17 cellular contexts compared by ENCODE assay signal in the genomic region with DNA sequence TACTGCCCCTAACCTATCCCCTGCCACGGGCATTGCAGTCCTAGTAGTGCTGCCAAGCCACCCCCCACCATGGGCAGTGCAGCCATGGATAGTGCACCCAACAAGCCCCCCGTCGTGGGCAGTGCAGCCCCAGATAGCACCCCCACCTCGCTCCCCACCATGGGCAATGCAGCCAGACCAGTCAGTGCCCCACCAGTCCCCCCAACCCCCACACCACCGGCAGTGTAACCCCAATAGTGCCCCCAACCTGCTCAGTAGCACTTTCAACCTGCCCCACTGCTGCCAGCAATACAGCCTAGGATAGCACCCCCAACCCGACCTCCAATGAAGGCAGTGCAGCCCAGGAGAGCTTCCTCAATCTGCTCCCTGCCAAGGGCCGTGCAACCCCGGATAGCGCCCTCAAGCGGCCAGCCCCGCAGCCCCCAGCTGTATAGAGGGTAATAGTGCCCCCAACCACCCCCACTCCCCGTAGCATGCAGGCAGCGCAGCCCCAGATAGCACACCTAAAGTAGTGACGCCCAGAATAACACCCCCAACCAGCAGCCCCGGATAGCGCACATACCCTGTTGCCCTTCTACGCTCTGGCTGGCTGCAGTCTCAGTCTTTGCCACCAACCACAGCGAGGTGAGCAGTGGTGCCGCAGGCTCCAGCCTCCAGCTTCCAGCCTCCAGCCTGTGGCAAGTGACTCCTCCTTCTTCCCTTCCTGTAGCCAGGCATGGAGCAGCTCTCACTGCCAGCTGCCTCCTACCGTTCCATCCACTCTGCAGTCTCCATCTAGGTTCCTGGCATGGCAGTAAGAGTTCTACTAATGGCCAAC. TPM values are rescaled to one million over a fixed set of nuclear protein-coding genes. Genes with fewer than 3 reads are reported as not detected.
DNase-seq lines count a peak whose midpoint lies in the region; ATAC-seq, FAIRE-seq and TF ChIP-seq lines count a peak whose summit lies in the region.
"Had no signal": no experiment of that assay in that cellular context is flagged by ENCODE, and none has a peak within 500 bp of the region (broad histone marks: within the 10 kb centered on the region; RNA-seq: fewer than 3 reads in every experiment).

No MANE protein-coding gene starts in this region.

- H3K4me1 ChIP-seq in ACC112 (ENCODE audit: control insufficient read depth, insufficient read depth, low read length, unreplicated experiment), result peaks cover 12% of the 10 kb centered on the region
- H3K4me1 ChIP-seq in HCT116 (ENCODE audit: control insufficient read depth in 1 of 2, insufficient read depth in 2 of 2, low read length in 2 of 2), result no peaks in the 10 kb centered on the region
- H3K4me1 ChIP-seq in mesenchymal stem cell (ENCODE audit: control insufficient read depth, insufficient read depth, low read depth, low read length), result peaks cover 19% of the 10 kb centered on the region
- no peaks in the 10 kb centered on the region for H3K4me1 ChIP-seq in small intestine (ENCODE audit: control insufficient read depth in 2 of 2, insufficient read depth in 1 of 2, low read depth in 1 of 2, low read length in 1 of 2)

- H3K27ac Mint-ChIP-seq in activated T-helper 17 cell treated with anti-CD3 and anti-CD28 coated beads, Interleukin-2, amount 50 U/mL, for 72 hours, result peak overlapping the region; percentile 23
- H3K27ac Mint-ChIP-seq: brain had no signal

- H3K27me3 ChIP-seq in ACC112 (ENCODE audit: insufficient read depth, low read length) (no peaks in the 10 kb centered on the region), HCT116 (ENCODE audit: insufficient read depth, low read length) (no peaks in the 10 kb centered on the region), mesenchymal stem cell (ENCODE audit: control insufficient read depth in 1 of 2, insufficient read depth in 1 of 2, low read length in 2 of 2) (no peaks in the 10 kb centered on the region), small intestine (ENCODE audit: control insufficient read depth in 2 of 2, insufficient read depth in 2 of 2, low read length in 2 of 2) (peaks cover 0 to 1% of the 10 kb centered on the region in 2 donors)
- H3K27me3 ChIP-seq: spleen had no signal

- H3K79me1 ChIP-seq in mesenchymal stem cell (replicated peaks; ENCODE audit: low read length, poor library complexity, severe bottlenecking), result no peaks in the 10 kb centered on the region

- peaks cover 6% of the 10 kb centered on the region for H3K4me1 Mint-ChIP-seq in activated T-helper 17 cell treated with anti-CD3 and anti-CD28 coated beads, Interleukin-2, amount 50 U/mL, for 72 hours
- H3K4me1 Mint-ChIP-seq: brain had no signal

- no peak overlapping the region for H2BK5ac ChIP-seq in mesenchymal stem cell (ENCODE audit: low read depth, low read length, poor library complexity, severe bottlenecking)

- H3K4ac ChIP-seq in mesenchymal stem cell (ENCODE audit: low read depth in 1 of 2, low read length in 2 of 2), result peak overlapping the region; percentile 9 to 15

- TF ChIP-seq RAD21 in HCT116 (IDR thresholded peaks at IDR 0.05; ENCODE audit: low read depth), result no peak

- no peak overlapping the region for H3K9ac ChIP-seq in HCT116 (ENCODE audit: low read length)
- peak overlapping the region; percentile 72 for H3K9ac ChIP-seq in mesenchymal stem cell (ENCODE audit: low read length)

- DNase-seq in HCT116 (ENCODE audit: low read depth, low spot score) (no peak), mesenchymal stem cell (no peak), small intestine (no peak), LoVo (ENCODE audit: low spot score) (no peak), GM10248 (ENCODE audit: extremely low spot score) (no peak)
- DNase-seq: activated CD8-positive, alpha-beta memory T cell treated with anti-CD3 and anti-CD28 coated beads for 24 hours; activated gamma-delta T cell; AML-193; DMS 273 treated with DMSO at 0.1 percent for 48 hours; NCI-H748 treated with DMSO at 0.1 percent for 48 hours; SIG-M5; spleen had no signal

- H3K9me3 Mint-ChIP-seq in activated T-helper 17 cell treated with anti-CD3 and anti-CD28 coated beads, Interleukin-2, amount 50 U/mL, for 72 hours, result no peaks in the 10 kb centered on the region
- H3K9me3 Mint-ChIP-seq: brain had no signal

- CTCF ChIA-PET in HCT116 (lab: Charles Lee) (interaction anchor here (1.1 kb wide), 1 partner anchor 11 kb away, joined by 4 read pairs; no protein-coding TSS in a partner anchor), GM10248 (lab: Yijun Ruan, JAX) (interaction anchor here (2.0 to 2.9 kb wide), 2 partner anchors 8 to 315 kb away, joined by 5 to 34 read pairs; no protein-coding TSS in a partner anchor)

- TF ChIP-seq CTCF in HCT116 (IDR thresholded peaks at IDR 0.05 in 2 of 3, conservative IDR thresholded peaks at IDR 0.05 in 1 of 3; ENCODE audit: borderline replicate concordance in 1 of 3, insufficient read depth in 1 of 3, low read depth in 2 of 3, low read length in 2 of 3) (no peak), GM10248 (IDR thresholded peaks at IDR 0.05; ENCODE audit: control extremely low read depth, extremely low read depth, low read depth, missing control alignments) (no peak)

- peaks cover 20% of the 10 kb centered on the region for H3K27me3 Mint-ChIP-seq in activated T-helper 17 cell treated with anti-CD3 and anti-CD28 coated beads, Interleukin-2, amount 50 U/mL, for 72 hours

- H3K4me3 ChIP-seq in ACC112 (ENCODE audit: low read depth, low read length) (no peak overlapping the region), HCT116 (replicated peaks in 1 of 2; ENCODE audit: low read depth in 1 of 2, low read length in 2 of 2) (no peak overlapping the region), mesenchymal stem cell (ENCODE audit: insufficient read depth in 1 of 2, low read depth in 1 of 2, low read length in 2 of 2) (peak overlapping the region in 1 of 2 experiments; percentile 42), small intestine (ENCODE audit: low read depth in 1 of 2, low read length in 2 of 2) (no peak overlapping the region)
- H3K4me3 ChIP-seq: spleen had no signal

- RAD21 ChIA-PET in HCT116 (lab: Charles Lee; ENCODE audit: low non-redundant PET in 1 of 2, low total read pairs in 2 of 2, uncharacterized antibody in 2 of 2, unreplicated experiment in 2 of 2), result no interaction called here

- peak overlapping the region; percentile 57 to 86 for H3K18ac ChIP-seq in mesenchymal stem cell (ENCODE audit: low read depth in 1 of 2, low read length in 2 of 2)

- no peak for FAIRE-seq in small intestine (lab: Jason Lieb, UNC)

- H3K4me2 ChIP-seq in HCT116 (ENCODE audit: low read length), result no peak overlapping the region
- H3K4me2 ChIP-seq in mesenchymal stem cell (ENCODE audit: low read length, poor library complexity, severe bottlenecking), result no peak overlapping the region

- no peak overlapping the region for H2BK120ac ChIP-seq in mesenchymal stem cell (ENCODE audit: low read depth, low read length)

- no peaks in the 10 kb centered on the region for H3K9me2 ChIP-seq in HCT116 (ENCODE audit: insufficient read depth)

- H4K8ac ChIP-seq in mesenchymal stem cell (ENCODE audit: low read length), result peak overlapping the region; percentile 10

- peak overlapping the region; percentile 29 for H4K91ac ChIP-seq in mesenchymal stem cell (ENCODE audit: low read length)

- ATAC-seq in HCT116 (peak; percentile 41; the same call in 1 of the 2 replicates), GM21360 (IDR thresholded peaks at IDR 0.05; ENCODE audit: unreplicated experiment) (no peak)
- ATAC-seq in activated T-helper 17 cell treated with anti-CD3 and anti-CD28 coated beads, Interleukin-2, amount 50 U/mL, for 72 hours (replicated peaks), result peak; percentile 6

- peak overlapping the region in 1 of 2 experiments; percentile 30 for H2BK12ac ChIP-seq in mesenchymal stem cell (ENCODE audit: low read length in 2 of 2)

- POLR2A ChIA-PET in HCT116 (lab: Charles Lee) (interaction anchor here (0.5 kb wide), 1 partner anchor 199 kb away, joined by 3 read pairs; no protein-coding TSS in a partner anchor), GM10248 (lab: Yijun Ruan, JAX) (no interaction called here)

- no peak overlapping the region for H3K4me3 Mint-ChIP-seq in activated T-helper 17 cell treated with anti-CD3 and anti-CD28 coated beads, Interleukin-2, amount 50 U/mL, for 72 hours
- H3K4me3 Mint-ChIP-seq: brain had no signal

- no peak for TF ChIP-seq POLR2A in HCT116 (IDR thresholded peaks at IDR 0.05; ENCODE audit: borderline replicate concordance, extremely low read depth, insufficient read depth, insufficient read length)

- peak overlapping the region; percentile 26; the same call in 1 of the 2 replicates for H3K27ac ChIP-seq in ACC112 (ENCODE audit: low read depth, low read length)
- H3K27ac ChIP-seq in HCT116 (ENCODE audit: low read depth, low read length), result no peak overlapping the region
- H3K27ac ChIP-seq in mesenchymal stem cell (ENCODE audit: low read length, poor library complexity, severe bottlenecking), result peak overlapping the region; percentile 48
- H3K27ac ChIP-seq in small intestine (ENCODE audit: low read depth in 1 of 2, low read length in 1 of 2), result no peak overlapping the region
- H3K27ac ChIP-seq: spleen had no signal

- H2BK15ac ChIP-seq in mesenchymal stem cell (ENCODE audit: low read depth, poor library complexity, severe bottlenecking), result no peak overlapping the region

- H3K36me3 ChIP-seq in ACC112 (ENCODE audit: insufficient read depth, low read length) (no peaks in the 10 kb centered on the region), HCT116 (ENCODE audit: control insufficient read depth in 1 of 2, insufficient read depth in 2 of 2, low read length in 2 of 2) (no peaks in the 10 kb centered on the region), mesenchymal stem cell (ENCODE audit: control insufficient read depth in 1 of 2, insufficient read depth in 2 of 2, low read depth in 1 of 2, low read length in 2 of 2) (no peaks in the 10 kb centered on the region), small intestine (ENCODE audit: control insufficient read depth in 2 of 2, insufficient read depth in 2 of 2, low read length in 2 of 2) (no peaks in the 10 kb centered on the region)
- H3K36me3 ChIP-seq: spleen had no signal

- H3K79me2 ChIP-seq in ACC112 (ENCODE audit: control insufficient read depth, insufficient read depth, low read length, unreplicated experiment) (no peaks in the 10 kb centered on the region), HCT116 (ENCODE audit: insufficient read depth, low read length) (no peaks in the 10 kb centered on the region)

- intact Hi-C loops in HCT116 (cut with micrococcal nuclease), result no loop called here

- peak overlapping the region; percentile 59 for H2AK5ac ChIP-seq in mesenchymal stem cell (ENCODE audit: low read length, severe bottlenecking)

- WGBS in mesenchymal stem cell, result 84% methylated on average over 20 of the region's 20 CpGs
- 86 to 94% (median 92%) methylated on average over 19 to 20 of the region's 20 CpGs for WGBS in small intestine, 3 donors

- H2AFZ ChIP-seq in ACC112 (ENCODE audit: low read length, unreplicated experiment) (peak overlapping the region; percentile 3), HCT116 (ENCODE audit: low read depth, low read length, poor library complexity, severe bottlenecking) (no peak overlapping the region), mesenchymal stem cell (ENCODE audit: low read depth, low read length) (peak overlapping the region; percentile 0)

- H3K14ac ChIP-seq in mesenchymal stem cell (ENCODE audit: low read length in 2 of 2), result peak overlapping the region in 1 of 2 experiments; percentile 26

- no peak overlapping the region for H3K23ac ChIP-seq in mesenchymal stem cell (ENCODE audit: low read length in 2 of 2)

- H3K36me3 Mint-ChIP-seq in activated T-helper 17 cell treated with anti-CD3 and anti-CD28 coated beads, Interleukin-2, amount 50 U/mL, for 72 hours (ENCODE audit: low read depth), result no peaks in the 10 kb centered on the region
- H3K36me3 Mint-ChIP-seq: brain had no signal

- H3K9me3 ChIP-seq in HCT116 (ENCODE audit: control insufficient read depth in 1 of 2, insufficient read depth in 1 of 2, low read depth in 1 of 2, low read length in 2 of 2), result no peaks in the 10 kb centered on the region
- no peaks in the 10 kb centered on the region for H3K9me3 ChIP-seq in mesenchymal stem cell (ENCODE audit: control insufficient read depth, low read length)
- no peaks in the 10 kb centered on the region for H3K9me3 ChIP-seq in small intestine (ENCODE audit: control insufficient read depth, low read depth)
- H3K9me3 ChIP-seq: spleen had no signal

- no TSS peak for BruUV-seq in HCT116 (replicated peaks; lab: Mats Ljungman, UMichigan)

- no peaks in the 10 kb centered on the region for H4K20me1 ChIP-seq in HCT116 (ENCODE audit: insufficient read depth)

RNA-seq across cellular contexts. Expression of gene ANKRD62, which starts 45.4 kb away (rescaled TPM):
- 0.34 TPM for total RNA-seq in HCT116 (2021; ENCODE audit: unreplicated experiment)
- 0.02 TPM in 1 of 2 replicates, not detected in the other for polyA plus RNA-seq in HCT116 (2012)
- not detected for total RNA-seq in activated T-helper 17 cell treated with anti-CD3 and anti-CD28 coated beads, Interleukin-2, amount 50 U/mL, for 72 hours
- not detected for polyA plus RNA-seq in mesenchymal stem cell (2013, experiment 1 of 2)
- polyA plus RNA-seq in mesenchymal stem cell (2013, experiment 2 of 2), result not detected
- polyA plus RNA-seq in small intestine, result under 1 TPM in 1 of 3 donors, not detected in 2; 0.27 TPM
- total RNA-seq: spleen, subcutaneous adipose tissue had no signal
- polyA plus RNA-seq: spleen had no signal

Comparison
In these comparisons a context has a peak if more than half of its experiments do, and no peak if none do; other contexts are left out.
1. H3K27ac ChIP-seq: peak in ACC112 (single experiment) and mesenchymal stem cell (single experiment); none in HCT116 (single experiment) and small intestine (0 of 2).